12 cellular contexts compared by ENCODE assay signal in genomic region chr15:39625451-39625850, GRCh38. TPM values are rescaled to one million over a fixed set of nuclear protein-coding genes. Genes with fewer than 3 reads are reported as not detected.
DNase-seq lines count a peak whose midpoint lies in the region; ATAC-seq and TF ChIP-seq lines count a peak whose summit lies in the region.
"Had no signal": no experiment of that assay in that cellular context is flagged by ENCODE, and none has a peak within 500 bp of the region (broad histone marks: within the 10 kb centered on the region; RNA-seq: fewer than 3 reads in every experiment).

No MANE protein-coding gene starts in this region.

- peak overlapping the region; percentile 100 for H3K27ac Mint-ChIP-seq in activated CD8-positive, alpha-beta memory T cell treated with anti-CD3 and anti-CD28 coated beads, Interleukin-2, amount 10 ng/mL, durations not matched to agents 7 days and 5 days
- H3K27ac Mint-ChIP-seq in activated T-helper 1 cell treated with anti-CD3 and anti-CD28 coated beads, Interleukin-12 subunit alpha, Interleukin-12 subunit beta, Interleukin-2, Interleukin-4 antibody, amounts not matched to agents 30 ng/mL and 10 ng/mL and 1 ng/mL, durations not matched to agents 14 hours and 24 hours and 36 hours: peak overlapping the region; percentile 98
- peak overlapping the region; percentile 99 to 100 (median 100) for H3K27ac Mint-ChIP-seq in immature natural killer cell
- H3K27ac Mint-ChIP-seq: nephron had no signal

- peaks cover 8% of the 10 kb centered on the region for H3K9me3 Mint-ChIP-seq in activated CD8-positive, alpha-beta memory T cell treated with anti-CD3 and anti-CD28 coated beads, Interleukin-2, amount 10 ng/mL, durations not matched to agents 7 days and 5 days (ENCODE audit: low read depth)
- H3K9me3 Mint-ChIP-seq in activated T-helper 1 cell treated with anti-CD3 and anti-CD28 coated beads, Interleukin-12 subunit alpha, Interleukin-12 subunit beta, Interleukin-2, Interleukin-4 antibody, amounts not matched to agents 30 ng/mL and 10 ng/mL and 1 ng/mL, durations not matched to agents 14 hours and 24 hours and 36 hours: peaks cover 11% of the 10 kb centered on the region
- H3K9me3 Mint-ChIP-seq in immature natural killer cell: peaks cover 0 to 5% (median 2%) of the 10 kb centered on the region in 6 donors
- H3K9me3 Mint-ChIP-seq: nephron had no signal

- H3K4me1 Mint-ChIP-seq in activated CD8-positive, alpha-beta memory T cell treated with anti-CD3 and anti-CD28 coated beads, Interleukin-2, amount 10 ng/mL, durations not matched to agents 7 days and 5 days: peaks cover 86% of the 10 kb centered on the region
- peaks cover 87% of the 10 kb centered on the region for H3K4me1 Mint-ChIP-seq in activated T-helper 1 cell treated with anti-CD3 and anti-CD28 coated beads, Interleukin-12 subunit alpha, Interleukin-12 subunit beta, Interleukin-2, Interleukin-4 antibody, amounts not matched to agents 30 ng/mL and 10 ng/mL and 1 ng/mL, durations not matched to agents 14 hours and 24 hours and 36 hours (ENCODE audit: low read depth)
- H3K4me1 Mint-ChIP-seq in immature natural killer cell: peaks cover 94 to 97% of the 10 kb centered on the region in 2 donors

- no peaks in the 10 kb centered on the region for H3K27me3 ChIP-seq in stomach

- no peak for TF ChIP-seq CTCF in stomach (IDR thresholded peaks at IDR 0.05)

- no peak for TF ChIP-seq EP300 in stomach (IDR thresholded peaks at IDR 0.05)

- ATAC-seq in activated CD8-positive, alpha-beta memory T cell treated with anti-CD3 and anti-CD28 coated beads, Interleukin-2, amount 10 ng/mL, durations not matched to agents 7 days and 5 days: no peak
- no peak for ATAC-seq in HG02678 (IDR thresholded peaks at IDR 0.05; ENCODE audit: unreplicated experiment)

- CTCF ChIA-PET in activated CD8-positive, alpha-beta memory T cell treated with anti-CD3 and anti-CD28 coated beads, Interleukin-2, amount 10 ng/mL, durations not matched to agents 7 days and 5 days (lab: Charles Lee): interaction anchor here (1.1 to 3.2 kb wide), 10 partner anchors 10 to 132 kb away, joined by 3 to 16 read pairs (median 10); partner anchors contain the start of gene THBS1

- WGBS in stomach, 5 donors: 80 to 86% (median 82%) methylated on average over 4 of the region's 4 CpGs

- no peak for TF ChIP-seq POLR2A in stomach (IDR thresholded peaks at IDR 0.05)

- H3K27ac ChIP-seq in stomach: peak overlapping the region in 4 of 5 donors; percentile 57 to 83 (median 70)

- DNase-seq in activated CD8-positive, alpha-beta memory T cell treated with anti-CD3 and anti-CD28 coated beads, Interleukin-2, amount 10 ng/mL, durations not matched to agents 7 days and 5 days: no peak
- no peak for DNase-seq in activated CD8-positive, alpha-beta memory T cell treated with anti-CD3 and anti-CD28 coated beads, Interleukin-2, amount 50 U/mL, for 48 hours
- no peak for DNase-seq in activated T-helper 1 cell treated with anti-CD3 and anti-CD28 coated beads, Interleukin-12 subunit alpha, Interleukin-12 subunit beta, Interleukin-2, Interleukin-4 antibody, amounts not matched to agents 30 ng/mL and 10 ng/mL and 1 ng/mL, durations not matched to agents 14 hours and 24 hours and 36 hours (ENCODE audit: low spot score)
- no peak for DNase-seq in immature natural killer cell
- no peak for DNase-seq in stomach
- DNase-seq in NCI-H2107 treated with DMSO at 0.1 percent for 48 hours (lab: John Stamatoyannopoulos, UW; ENCODE audit: unreplicated experiment): no peak
- no peak for DNase-seq in NCI-H1436 (lab: John Stamatoyannopoulos, UW)
- DNase-seq: NCI-H526 treated with DMSO at 0.1 percent for 48 hours; SK-N-SH; stimulated activated naive CD4-positive, alpha-beta T cell had no signal

- no peak overlapping the region for H3K4me3 ChIP-seq in stomach

- no peaks in the 10 kb centered on the region for H3K27me3 Mint-ChIP-seq in activated CD8-positive, alpha-beta memory T cell treated with anti-CD3 and anti-CD28 coated beads, Interleukin-2, amount 10 ng/mL, durations not matched to agents 7 days and 5 days
- H3K27me3 Mint-ChIP-seq in activated T-helper 1 cell treated with anti-CD3 and anti-CD28 coated beads, Interleukin-12 subunit alpha, Interleukin-12 subunit beta, Interleukin-2, Interleukin-4 antibody, amounts not matched to agents 30 ng/mL and 10 ng/mL and 1 ng/mL, durations not matched to agents 14 hours and 24 hours and 36 hours (ENCODE audit: insufficient read depth): no peaks in the 10 kb centered on the region
- peaks cover 16 to 20% (median 18%) of the 10 kb centered on the region in 3 donors for H3K27me3 Mint-ChIP-seq in immature natural killer cell (ENCODE audit: low read depth in 3 of 3)

- H3K36me3 Mint-ChIP-seq in activated CD8-positive, alpha-beta memory T cell treated with anti-CD3 and anti-CD28 coated beads, Interleukin-2, amount 10 ng/mL, durations not matched to agents 7 days and 5 days: peaks cover 44% of the 10 kb centered on the region
- H3K36me3 Mint-ChIP-seq in activated T-helper 1 cell treated with anti-CD3 and anti-CD28 coated beads, Interleukin-12 subunit alpha, Interleukin-12 subunit beta, Interleukin-2, Interleukin-4 antibody, amounts not matched to agents 30 ng/mL and 10 ng/mL and 1 ng/mL, durations not matched to agents 14 hours and 24 hours and 36 hours (ENCODE audit: low read depth): peaks cover 29% of the 10 kb centered on the region
- H3K36me3 Mint-ChIP-seq in immature natural killer cell: peaks cover 3 to 8% (median 4%) of the 10 kb centered on the region in 3 donors

- H3K9me3 ChIP-seq in stomach: no peaks in the 10 kb centered on the region
- H3K9me3 ChIP-seq: SK-N-SH had no signal

- intact Hi-C loops in activated T-helper 1 cell treated with anti-CD3 and anti-CD28 coated beads, Interleukin-12 subunit alpha, Interleukin-12 subunit beta, Interleukin-2, Interleukin-4 antibody, amounts not matched to agents 30 ng/mL and 10 ng/mL and 1 ng/mL, durations not matched to agents 14 hours and 24 hours and 36 hours (cut with micrococcal nuclease): loop anchor here (2.0 to 5.0 kb wide), 4 partner anchors 157 to 1201 kb away; partner anchors contain the start of gene FSIP1
- intact Hi-C loops in stomach (cut with DNase I; ENCODE audit: low total_unique reads): no loop called here

- H3K4me3 Mint-ChIP-seq in activated CD8-positive, alpha-beta memory T cell treated with anti-CD3 and anti-CD28 coated beads, Interleukin-2, amount 10 ng/mL, durations not matched to agents 7 days and 5 days: peak overlapping the region; percentile 62
- H3K4me3 Mint-ChIP-seq in activated T-helper 1 cell treated with anti-CD3 and anti-CD28 coated beads, Interleukin-12 subunit alpha, Interleukin-12 subunit beta, Interleukin-2, Interleukin-4 antibody, amounts not matched to agents 30 ng/mL and 10 ng/mL and 1 ng/mL, durations not matched to agents 14 hours and 24 hours and 36 hours: peak overlapping the region; percentile 1
- H3K4me3 Mint-ChIP-seq in immature natural killer cell: peak overlapping the region; percentile 86 to 96 (median 92)
- H3K4me3 Mint-ChIP-seq: nephron had no signal

- H3K36me3 ChIP-seq in stomach: no peaks in the 10 kb centered on the region

- H3K4me1 ChIP-seq in stomach: peaks cover 9 to 40% (median 28%) of the 10 kb centered on the region in 4 donors

RNA-seq across cellular contexts. Expression of gene THBS1, which starts 44.6 kb away (rescaled TPM):
- total RNA-seq in activated CD8-positive, alpha-beta memory T cell treated with anti-CD3 and anti-CD28 coated beads, Interleukin-2, amount 10 ng/mL, durations not matched to agents 7 days and 5 days: 1 to 10 TPM in 1 of 2 experiments, under 1 TPM in 1; 0.91 to 1.4 TPM
- total RNA-seq in activated T-helper 1 cell treated with anti-CD3 and anti-CD28 coated beads, Interleukin-12 subunit alpha, Interleukin-12 subunit beta, Interleukin-2, Interleukin-4 antibody, amounts not matched to agents 30 ng/mL and 10 ng/mL and 1 ng/mL, durations not matched to agents 14 hours and 24 hours and 36 hours: 2.3 and 3.2 TPM in 2 replicates
- polyA plus RNA-seq in immature natural killer cell (10 to 100 TPM in 1 of 3 donors, 1 to 10 TPM in 2; 2.2 to 11.4 (median 9.2) TPM), stomach (10 to 100 TPM; 12.9 to 18.2 (median 16.0) TPM)
- total RNA-seq in stomach: 100 to 1,000 TPM; 112 to 842 (median 505) TPM

Comparison
In these comparisons a context has a peak if more than half of its experiments do, and no peak if none do; other contexts are left out.
1. H3K4me3 Mint-ChIP-seq: peak in every context shown above with its lines; median percentile 92 in immature natural killer cell; 62 in activated CD8-positive, alpha-beta memory T cell treated with anti-CD3 and anti-CD28 coated beads, Interleukin-2, amount 10 ng/mL, durations not matched to agents 7 days and 5 days; 1 in activated T-helper 1 cell treated with anti-CD3 and anti-CD28 coated beads, Interleukin-12 subunit alpha, Interleukin-12 subunit beta, Interleukin-2, Interleukin-4 antibody, amounts not matched to agents 30 ng/mL and 10 ng/mL and 1 ng/mL, durations not matched to agents 14 hours and 24 hours and 36 hours.
2. RNA of gene THBS1, which starts 44.6 kb away (total RNA-seq): 112 to 842 TPM in stomach; 2.3 to 3.2 TPM in activated T-helper 1 cell treated with anti-CD3 and anti-CD28 coated beads, Interleukin-12 subunit alpha, Interleukin-12 subunit beta, Interleukin-2, Interleukin-4 antibody, amounts not matched to agents 30 ng/mL and 10 ng/mL and 1 ng/mL, durations not matched to agents 14 hours and 24 hours and 36 hours and 0.91 to 1.4 TPM in activated CD8-positive, alpha-beta memory T cell treated with anti-CD3 and anti-CD28 coated beads, Interleukin-2, amount 10 ng/mL, durations not matched to agents 7 days and 5 days; every median in the first group is over 10 times any median in the second.
3. Peak in every context shown above with its lines, with median percentiles within 50 percentile points of each other: H3K27ac Mint-ChIP-seq.